Comparison of ENCODE assay signal across 8 cellular contexts in the genomic region with DNA sequence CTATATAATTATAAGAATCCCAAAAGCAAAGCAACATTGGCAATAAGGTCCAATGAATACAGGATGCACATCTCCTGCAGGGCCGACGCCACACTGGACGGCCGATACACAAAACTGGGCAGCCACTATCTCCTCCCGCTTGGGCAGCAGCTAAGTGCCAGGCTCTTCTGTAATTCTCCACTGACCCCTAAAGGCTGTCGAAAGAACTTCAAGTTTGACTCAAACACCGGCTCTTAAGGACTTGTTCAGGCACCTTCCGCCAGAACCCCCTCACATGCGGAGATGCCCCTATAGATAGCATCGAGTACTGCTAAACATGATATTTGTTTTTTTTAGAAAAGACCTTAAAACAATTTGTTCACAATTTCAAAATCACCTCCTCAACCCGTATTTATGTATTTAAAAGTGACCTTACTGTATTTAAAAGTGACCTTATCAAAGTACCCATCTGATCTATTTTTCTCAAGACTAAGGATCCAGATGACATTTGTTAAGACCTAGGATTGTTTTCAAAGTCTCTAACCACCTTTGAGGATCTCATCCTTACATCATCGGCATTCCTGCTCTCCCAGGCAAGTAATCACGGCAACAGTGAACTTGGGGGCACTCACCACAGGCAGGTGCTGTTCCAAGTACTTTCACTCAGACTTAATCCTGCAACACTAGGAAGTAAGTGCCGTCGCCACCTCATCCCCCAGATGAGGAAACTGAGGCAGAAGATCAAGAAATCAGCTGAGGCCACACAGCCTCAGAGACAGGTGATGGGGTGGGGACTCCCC.
DNase-seq lines count a peak whose midpoint lies in the region; ATAC-seq and TF ChIP-seq lines count a peak whose summit lies in the region.

No MANE protein-coding gene starts in this region.

- H3K4me3 ChIP-seq in GM06990 (replicated peaks; ENCODE audit: low read depth, low read length) (no peak overlapping the region), SJCRH30 (no peak overlapping the region)

- H3K27ac ChIP-seq in SJCRH30 = no peak overlapping the region

- H3K27me3 Mint-ChIP-seq in progenitor cell of endocrine pancreas = no peaks in the 10 kb centered on the region

- H3K4me1 Mint-ChIP-seq in progenitor cell of endocrine pancreas (ENCODE audit: low read depth) = peaks cover 12% of the 10 kb centered on the region

- H3K36me3 ChIP-seq in GM06990 (ENCODE audit: control insufficient read depth, insufficient read depth, low read length) = peaks cover 5% of the 10 kb centered on the region
- H3K36me3 ChIP-seq in SJCRH30 = peaks cover 21% of the 10 kb centered on the region

- no peak overlapping the region for H3K4me3 Mint-ChIP-seq in progenitor cell of endocrine pancreas (ENCODE audit: low read depth)

- H3K4me1 ChIP-seq in SJCRH30 = peaks cover 16% of the 10 kb centered on the region

- H3K27ac Mint-ChIP-seq in progenitor cell of endocrine pancreas = peak overlapping the region; percentile 11

- ATAC-seq in GM18868 (IDR thresholded peaks at IDR 0.05; ENCODE audit: unreplicated experiment) = no peak
- ATAC-seq in HG03045 (IDR thresholded peaks at IDR 0.05; ENCODE audit: unreplicated experiment) = no peak
- ATAC-seq in GM21381 (IDR thresholded peaks at IDR 0.05; ENCODE audit: unreplicated experiment) = no peak

- H3K36me3 Mint-ChIP-seq in progenitor cell of endocrine pancreas (ENCODE audit: insufficient read depth) = peaks cover 9% of the 10 kb centered on the region

- no peaks in the 10 kb centered on the region for H3K9me3 Mint-ChIP-seq in progenitor cell of endocrine pancreas (ENCODE audit: low read depth)

- no peaks in the 10 kb centered on the region for H3K9me3 ChIP-seq in SJCRH30 (replicated peaks)

- DNase-seq in GM06990 (ENCODE audit: extremely low read depth, insufficient read length) (no peak), LHCN-M2 (ENCODE audit: low read depth) (peak; percentile 64), SJCRH30 (peak; percentile 39 to 58), foreskin melanocyte (peak; percentile 28), progenitor cell of endocrine pancreas (ENCODE audit: low spot score, unreplicated experiment) (no peak)

- H3K27me3 ChIP-seq in GM06990 (replicated peaks; ENCODE audit: control insufficient read depth, insufficient read depth, low read length) (no peaks in the 10 kb centered on the region), SJCRH30 (no peaks in the 10 kb centered on the region)

- peak; percentile 23 for TF ChIP-seq CTCF in GM06990 (IDR thresholded peaks at IDR 0.05; ENCODE audit: insufficient read depth, low read length, poor library complexity, severe bottlenecking)
- peak; percentile 64 for TF ChIP-seq CTCF in progenitor cell of endocrine pancreas (IDR thresholded peaks at IDR 0.05; ENCODE audit: unreplicated experiment)

Comparison
In these comparisons a context has a peak if more than half of its experiments do, and no peak if none do; other contexts are left out.
1. DNase-seq: peak in LHCN-M2 (single experiment), SJCRH30 (2 of 2) and foreskin melanocyte (single experiment); none in GM06990 (single experiment) and progenitor cell of endocrine pancreas (single experiment).